In genomic region chr17:7437369-7437863, GRCh38 we compare ENCODE assay signal across 6 cellular contexts. TPM values are rescaled to one million over a fixed set of nuclear protein-coding genes. Genes with fewer than 3 reads are reported as not detected.
DNase-seq lines count a peak whose midpoint lies in the region; ATAC-seq and TF ChIP-seq lines count a peak whose summit lies in the region.

No MANE protein-coding gene starts in this region.

- peak overlapping the region; percentile 92 for H3K4me3 Mint-ChIP-seq in CD8-positive, alpha-beta T cell
- peak overlapping the region; percentile 83 for H3K4me3 Mint-ChIP-seq in activated naive CD8-positive, alpha-beta T cell
- H3K4me3 Mint-ChIP-seq in mesothelial cell of epicardium: peak overlapping the region; percentile 83

- no peak for ATAC-seq in CD8-positive, alpha-beta T cell
- ATAC-seq in GM18909 (IDR thresholded peaks at IDR 0.05; ENCODE audit: poor library complexity, unreplicated experiment): no peak

- CTCF ChIA-PET in CD8-positive, alpha-beta T cell (lab: Charles Lee): interaction anchor here (0.8 to 8.2 kb wide), 53 partner anchors 8 to 251 kb away, joined by 3 to 120 read pairs (median 6); partner anchors contain the start of genes ACAP1, CHRNB1, KCTD11 and MPDU1

- H3K27me3 Mint-ChIP-seq in CD8-positive, alpha-beta T cell (ENCODE audit: low read depth): peaks cover 30% of the 10 kb centered on the region
- peaks cover 6% of the 10 kb centered on the region for H3K27me3 Mint-ChIP-seq in activated naive CD8-positive, alpha-beta T cell
- H3K27me3 Mint-ChIP-seq in mesothelial cell of epicardium (ENCODE audit: low read depth): peaks cover 38% of the 10 kb centered on the region

- H3K4me1 Mint-ChIP-seq in CD8-positive, alpha-beta T cell (ENCODE audit: low read depth): peaks cover 45% of the 10 kb centered on the region
- peaks cover 37% of the 10 kb centered on the region for H3K4me1 Mint-ChIP-seq in activated naive CD8-positive, alpha-beta T cell (ENCODE audit: low read depth)
- peaks cover 47% of the 10 kb centered on the region for H3K4me1 Mint-ChIP-seq in mesothelial cell of epicardium

- no peak overlapping the region for H3K27ac Mint-ChIP-seq in CD8-positive, alpha-beta T cell
- peak overlapping the region; percentile 41 for H3K27ac Mint-ChIP-seq in activated naive CD8-positive, alpha-beta T cell
- H3K27ac Mint-ChIP-seq in mesothelial cell of epicardium: peak overlapping the region; percentile 90

- H3K27ac ChIP-seq in CD8-positive, alpha-beta T cell (ENCODE audit: low read depth, low read length): no peak overlapping the region

- intact Hi-C loops in CD8-positive, alpha-beta T cell (cut with DNase I, micrococcal nuclease): loop anchor here (1.0 to 5.0 kb wide), 6 partner anchors 81 to 390 kb away; partner anchors contain the start of genes CLDN7 (in 1 of the 2), SENP3 (in 1 of the 2), SLC2A4 (in 1 of the 2) and TNFSF12 (in 1 of the 2)

- POLR2A ChIA-PET in CD8-positive, alpha-beta T cell (lab: Charles Lee): interaction anchor here (0.6 to 4.8 kb wide), 19 partner anchors 9 to 392 kb away, joined by 3 to 86 read pairs (median 13); partner anchors contain the start of genes ACAP1, MPDU1, POLR2A and SENP3

- H3K9me3 Mint-ChIP-seq in CD8-positive, alpha-beta T cell: no peaks in the 10 kb centered on the region
- no peaks in the 10 kb centered on the region for H3K9me3 Mint-ChIP-seq in activated naive CD8-positive, alpha-beta T cell (ENCODE audit: low read depth)
- H3K9me3 Mint-ChIP-seq in mesothelial cell of epicardium: no peaks in the 10 kb centered on the region

- no peak for TF ChIP-seq CTCF in CD8-positive, alpha-beta T cell (IDR thresholded peaks at IDR 0.05)
- TF ChIP-seq CTCF in mesothelial cell of epicardium (IDR thresholded peaks at IDR 0.05; ENCODE audit: unreplicated experiment): no peak

- H3K27me3 ChIP-seq in CD8-positive, alpha-beta T cell (ENCODE audit: insufficient read depth, low read length): peaks cover 6% of the 10 kb centered on the region

- H3K9me3 ChIP-seq in CD8-positive, alpha-beta T cell (ENCODE audit: low read length): no peaks in the 10 kb centered on the region

- peak overlapping the region; percentile 29 for H3K4me3 ChIP-seq in CD8-positive, alpha-beta T cell (ENCODE audit: low read depth, low read length)

- peaks cover 45% of the 10 kb centered on the region for H3K4me1 ChIP-seq in CD8-positive, alpha-beta T cell (ENCODE audit: insufficient read depth, low read length)

- DNase-seq in CD8-positive, alpha-beta T cell: no peak
- no peak for DNase-seq in mesothelial cell of epicardium (ENCODE audit: low spot score in 2 of 2, unreplicated experiment in 2 of 2)
- DNase-seq in HuH-7 (ENCODE audit: low spot score): no peak
- DNase-seq in AG08395 (ENCODE audit: low spot score): no peak

- H3K36me3 ChIP-seq in CD8-positive, alpha-beta T cell (ENCODE audit: insufficient read depth, low read length): no peaks in the 10 kb centered on the region

- no peaks in the 10 kb centered on the region for H3K36me3 Mint-ChIP-seq in CD8-positive, alpha-beta T cell
- no peaks in the 10 kb centered on the region for H3K36me3 Mint-ChIP-seq in activated naive CD8-positive, alpha-beta T cell
- H3K36me3 Mint-ChIP-seq in mesothelial cell of epicardium: no peaks in the 10 kb centered on the region

RNA-seq across cellular contexts. Expression of gene FGF11, which starts 1.9 kb away (rescaled TPM):
- 1 to 10 TPM; 1.7 TPM for total RNA-seq in CD8-positive, alpha-beta T cell
- total RNA-seq in mesothelial cell of epicardium: 24.8 to 26.8 TPM (median 26.5 TPM) in 3 replicates

RNA-seq across cellular contexts. Expression of gene TMEM102, which starts 2.2 kb away (rescaled TPM):
- 10 to 100 TPM; 13.2 to 15.3 TPM for total RNA-seq in CD8-positive, alpha-beta T cell
- total RNA-seq in mesothelial cell of epicardium: 9.7 to 10.2 TPM (median 10.2 TPM) in 3 replicates

RNA-seq across cellular contexts. Expression of gene CHRNB1, which starts 7.4 kb away (rescaled TPM):
- total RNA-seq in CD8-positive, alpha-beta T cell: 1 to 10 TPM; 3.0 to 4.5 TPM
- 15.9 to 17.7 TPM (median 16.0 TPM) in 3 replicates for total RNA-seq in mesothelial cell of epicardium

RNA-seq across cellular contexts. Expression of gene SPEM3, which starts 8.8 kb away (rescaled TPM):
- total RNA-seq in CD8-positive, alpha-beta T cell: not detected
- not detected in 3 replicates for total RNA-seq in mesothelial cell of epicardium

RNA-seq across cellular contexts. Expression of gene SPEM2, which starts 12.0 kb away (rescaled TPM):
- not detected for total RNA-seq in CD8-positive, alpha-beta T cell
- not detected in 3 replicates for total RNA-seq in mesothelial cell of epicardium
